Comparison of ENCODE assay signal across 30 cellular contexts in genomic region chr15:23472678-23473077, GRCh38. TPM values are rescaled to one million over a fixed set of nuclear protein-coding genes. Genes with fewer than 3 reads are reported as not detected.
A peak's percentile ranks its signal among the peaks of the same experiment; 100 is the strongest.
DNase-seq lines count a peak whose midpoint lies in the region; ATAC-seq and TF ChIP-seq lines count a peak whose summit lies in the region.
"Had no signal": no experiment of that assay in that cellular context is flagged by ENCODE, and none has a peak within 500 bp of the region (broad histone marks: within the 10 kb centered on the region; RNA-seq: fewer than 3 reads in every experiment).

No MANE protein-coding gene starts in this region.

- TF ChIP-seq CTCF in epithelial cell of esophagus (IDR thresholded peaks at IDR 0.05; ENCODE audit: insufficient read depth, low read depth, low read length, missing control alignments): no peak
- TF ChIP-seq CTCF in CD14-positive monocyte (IDR thresholded peaks at IDR 0.05): no peak

- H3K27me3 Mint-ChIP-seq in CD14-positive monocyte (ENCODE audit: low read depth in 3 of 3): peaks cover 0 to 1% (median 0%) of the 10 kb centered on the region in 3 donors
- no peaks in the 10 kb centered on the region for H3K27me3 Mint-ChIP-seq in activated T-cell treated with anti-CD3 and anti-CD28 coated beads, Interleukin-2, amount 50 U/mL, for 4 hours (ENCODE audit: low read depth)
- H3K27me3 Mint-ChIP-seq: activated CD8-positive, alpha-beta memory T cell treated with anti-CD3 and anti-CD28 coated beads, Interleukin-2, amount 10 ng/mL, durations not matched to agents 7 days and 5 days; activated naive CD4-positive, alpha-beta T cell treated with anti-CD3 and anti-CD28 coated beads, Interleukin-2, amount 50 U/mL, for 24 hours; CD4-positive, CD25-positive, alpha-beta regulatory T cell had no signal

- no peaks in the 10 kb centered on the region for H3K4me1 Mint-ChIP-seq in CD14-positive monocyte
- H3K4me1 Mint-ChIP-seq in activated T-cell treated with anti-CD3 and anti-CD28 coated beads, Interleukin-2, amount 50 U/mL, for 4 hours (ENCODE audit: low read depth): no peaks in the 10 kb centered on the region
- H3K4me1 Mint-ChIP-seq: activated CD4-positive, alpha-beta T cell treated with anti-CD3 and anti-CD28 coated beads, Interleukin-2, amount 10 ng/mL, durations not matched to agents 7 days and 5 days; activated CD8-positive, alpha-beta memory T cell treated with anti-CD3 and anti-CD28 coated beads, Interleukin-2, amount 10 ng/mL, durations not matched to agents 7 days and 5 days; activated naive CD4-positive, alpha-beta T cell treated with anti-CD3 and anti-CD28 coated beads, Interleukin-2, amount 50 U/mL, for 24 hours; CD4-positive, CD25-positive, alpha-beta regulatory T cell; immature natural killer cell; natural killer cell had no signal

- H3K27ac Mint-ChIP-seq in CD14-positive monocyte: no peak overlapping the region
- H3K27ac Mint-ChIP-seq: activated CD4-positive, alpha-beta T cell treated with anti-CD3 and anti-CD28 coated beads, Interleukin-2, amount 10 ng/mL, durations not matched to agents 7 days and 5 days; activated CD8-positive, alpha-beta memory T cell treated with anti-CD3 and anti-CD28 coated beads, Interleukin-2, amount 10 ng/mL, durations not matched to agents 7 days and 5 days; activated naive CD4-positive, alpha-beta T cell treated with anti-CD3 and anti-CD28 coated beads, Interleukin-2, amount 50 U/mL, for 24 hours; activated T-helper 1 cell treated with anti-CD3 and anti-CD28 coated beads, Interleukin-12 subunit alpha, Interleukin-12 subunit beta, Interleukin-2, Interleukin-4 antibody, amounts not matched to agents 30 ng/mL and 10 ng/mL and 1 ng/mL, durations not matched to agents 14 hours and 24 hours and 36 hours; CD4-positive, CD25-positive, alpha-beta regulatory T cell; immature natural killer cell; natural killer cell; stimulated activated naive CD8-positive, alpha-beta T cell treated with anti-CD3 and anti-CD28 coated beads, Interleukin-15, Interleukin-2, amounts not matched to agents 100 ng/mL and 50 ng/mL, for 24 hours; T-helper 2 cell treated with Interferon-gamma antibody and Interleukin-4, amounts not matched to agents 5 μg/mL and 100 μg/mL, for 36 hours had no signal

- H3K4me3 Mint-ChIP-seq in CD14-positive monocyte: no peak overlapping the region
- no peak overlapping the region for H3K4me3 Mint-ChIP-seq in activated T-cell treated with anti-CD3 and anti-CD28 coated beads, Interleukin-2, amount 50 U/mL, for 4 hours
- H3K4me3 Mint-ChIP-seq: activated CD4-positive, alpha-beta T cell treated with anti-CD3 and anti-CD28 coated beads, Interleukin-2, amount 10 ng/mL, durations not matched to agents 7 days and 5 days; activated CD8-positive, alpha-beta memory T cell treated with anti-CD3 and anti-CD28 coated beads, Interleukin-2, amount 10 ng/mL, durations not matched to agents 7 days and 5 days; activated naive CD4-positive, alpha-beta T cell treated with anti-CD3 and anti-CD28 coated beads, Interleukin-2, amount 50 U/mL, for 24 hours; activated T-helper 1 cell treated with anti-CD3 and anti-CD28 coated beads, Interleukin-12 subunit alpha, Interleukin-12 subunit beta, Interleukin-2, Interleukin-4 antibody, amounts not matched to agents 30 ng/mL and 10 ng/mL and 1 ng/mL, durations not matched to agents 14 hours and 24 hours and 36 hours; CD4-positive, CD25-positive, alpha-beta regulatory T cell; immature natural killer cell; natural killer cell; stimulated activated naive CD8-positive, alpha-beta T cell treated with anti-CD3 and anti-CD28 coated beads, Interleukin-15, Interleukin-2, amounts not matched to agents 100 ng/mL and 50 ng/mL, for 24 hours; T-helper 2 cell treated with Interferon-gamma antibody and Interleukin-4, amounts not matched to agents 5 μg/mL and 100 μg/mL, for 36 hours had no signal

- H3K9me3 Mint-ChIP-seq in CD14-positive monocyte: peaks cover 0 to 1% (median 0%) of the 10 kb centered on the region in 7 donors
- no peaks in the 10 kb centered on the region for H3K9me3 Mint-ChIP-seq in activated T-cell treated with anti-CD3 and anti-CD28 coated beads, Interleukin-2, amount 50 U/mL, for 4 hours
- H3K9me3 Mint-ChIP-seq: activated CD4-positive, alpha-beta T cell treated with anti-CD3 and anti-CD28 coated beads, Interleukin-2, amount 10 ng/mL, durations not matched to agents 7 days and 5 days; activated naive CD4-positive, alpha-beta T cell treated with anti-CD3 and anti-CD28 coated beads, Interleukin-2, amount 50 U/mL, for 24 hours; activated T-helper 1 cell treated with anti-CD3 and anti-CD28 coated beads, Interleukin-12 subunit alpha, Interleukin-12 subunit beta, Interleukin-2, Interleukin-4 antibody, amounts not matched to agents 30 ng/mL and 10 ng/mL and 1 ng/mL, durations not matched to agents 14 hours and 24 hours and 36 hours; CD4-positive, CD25-positive, alpha-beta regulatory T cell; natural killer cell; stimulated activated naive CD8-positive, alpha-beta T cell treated with anti-CD3 and anti-CD28 coated beads, Interleukin-15, Interleukin-2, amounts not matched to agents 100 ng/mL and 50 ng/mL, for 24 hours; T-helper 2 cell treated with Interferon-gamma antibody and Interleukin-4, amounts not matched to agents 5 μg/mL and 100 μg/mL, for 36 hours had no signal

- intact Hi-C loops in CD14-positive monocyte (cut with micrococcal nuclease): no loop called here

- no peaks in the 10 kb centered on the region for H3K36me3 Mint-ChIP-seq in CD14-positive monocyte
- H3K36me3 Mint-ChIP-seq in activated T-cell treated with anti-CD3 and anti-CD28 coated beads, Interleukin-2, amount 50 U/mL, for 4 hours (ENCODE audit: insufficient read depth): no peaks in the 10 kb centered on the region
- H3K36me3 Mint-ChIP-seq: activated CD8-positive, alpha-beta memory T cell treated with anti-CD3 and anti-CD28 coated beads, Interleukin-2, amount 10 ng/mL, durations not matched to agents 7 days and 5 days; activated naive CD4-positive, alpha-beta T cell treated with anti-CD3 and anti-CD28 coated beads, Interleukin-2, amount 50 U/mL, for 24 hours; CD4-positive, CD25-positive, alpha-beta regulatory T cell; immature natural killer cell; natural killer cell had no signal

- ATAC-seq in activated T-cell treated with anti-CD3 and anti-CD28 coated beads, Interleukin-2, amount 50 U/mL, for 4 hours: no peak
- ATAC-seq: activated CD8-positive, alpha-beta memory T cell treated with anti-CD3 and anti-CD28 coated beads, Interleukin-2, amount 10 ng/mL, durations not matched to agents 7 days and 5 days; left lung; natural killer cell; sciatic nerve had no signal

- H3K4me3 ChIP-seq in epithelial cell of esophagus (ENCODE audit: low read length): no peak overlapping the region
- H3K4me3 ChIP-seq: hepatocyte, left lung, tibial artery had no signal

- DNase-seq in DMS53 treated with DMSO at 0.1 percent for 48 hours (lab: John Stamatoyannopoulos, UW; ENCODE audit: unreplicated experiment): peak; percentile 1
- DNase-seq in NCI-H774 (lab: John Stamatoyannopoulos, UW): peak; percentile 1
- peak; percentile 23 for DNase-seq in epithelial cell of esophagus (ENCODE audit: low read depth)
- DNase-seq in putamen (ENCODE audit: low spot score): peak; percentile 8
- no peak for DNase-seq in CD14-positive monocyte (ENCODE audit: low spot score)
- no peak for DNase-seq in DMS153 (lab: John Stamatoyannopoulos, UW)
- no peak for DNase-seq in activated T-cell treated with anti-CD3 and anti-CD28 coated beads, Interleukin-2, amount 50 U/mL, for 4 hours
- no peak for DNase-seq in amniotic stem cell (lab: John Stamatoyannopoulos, UW)
- DNase-seq: activated CD4-positive, alpha-beta T cell treated with anti-CD3 and anti-CD28 coated beads, Interleukin-2, amount 10 ng/mL, durations not matched to agents 7 days and 5 days; activated CD8-positive, alpha-beta memory T cell treated with anti-CD3 and anti-CD28 coated beads, Interleukin-2, amount 10 ng/mL, durations not matched to agents 7 days and 5 days; CD4-positive, CD25-positive, alpha-beta regulatory T cell; immature natural killer cell; KBM-7; left lung; midbrain; natural killer cell; NCI-H1694 treated with DMSO at 0.1 percent for 48 hours; stimulated activated CD4-positive, alpha-beta T cell treated with anti-CD3 and anti-CD28 coated beads, Interleukin-15, amount 100 ng/mL, for 24 hours; tibial artery; WERI-Rb-1 had no signal

RNA-seq across cellular contexts. Expression of gene GOLGA6L2, which starts 25.6 kb away (rescaled TPM):
- not detected for polyA plus RNA-seq in CD14-positive monocyte
- not detected for total RNA-seq in activated T-cell treated with anti-CD3 and anti-CD28 coated beads, Interleukin-2, amount 50 U/mL, for 4 hours
- total RNA-seq: activated CD4-positive, alpha-beta T cell treated with anti-CD3 and anti-CD28 coated beads, Interleukin-2, amount 10 ng/mL, durations not matched to agents 7 days and 5 days; activated CD8-positive, alpha-beta memory T cell treated with anti-CD3 and anti-CD28 coated beads, Interleukin-2, amount 10 ng/mL, durations not matched to agents 7 days and 5 days; activated T-helper 1 cell treated with anti-CD3 and anti-CD28 coated beads, Interleukin-12 subunit alpha, Interleukin-12 subunit beta, Interleukin-2, Interleukin-4 antibody, amounts not matched to agents 30 ng/mL and 10 ng/mL and 1 ng/mL, durations not matched to agents 14 hours and 24 hours and 36 hours; CD4-positive, CD25-positive, alpha-beta regulatory T cell; cerebellum; epithelial cell of proximal tubule; frontal cortex; hepatocyte; HT-29; left lung; natural killer cell; sciatic nerve had no signal
- polyA plus RNA-seq: CD4-positive, CD25-positive, alpha-beta regulatory T cell; hepatocyte; immature natural killer cell had no signal

Comparison
In these comparisons a context has a peak if more than half of its experiments do, and no peak if none do; other contexts are left out.
1. DNase-seq: peak in DMS53 treated with DMSO at 0.1 percent for 48 hours (single experiment), NCI-H774 (single experiment), epithelial cell of esophagus (single experiment) and putamen (single experiment); none in CD14-positive monocyte (single experiment), DMS153 (single experiment), activated T-cell treated with anti-CD3 and anti-CD28 coated beads, Interleukin-2, amount 50 U/mL, for 4 hours (single experiment) and amniotic stem cell (single experiment).